In the genomic region with DNA sequence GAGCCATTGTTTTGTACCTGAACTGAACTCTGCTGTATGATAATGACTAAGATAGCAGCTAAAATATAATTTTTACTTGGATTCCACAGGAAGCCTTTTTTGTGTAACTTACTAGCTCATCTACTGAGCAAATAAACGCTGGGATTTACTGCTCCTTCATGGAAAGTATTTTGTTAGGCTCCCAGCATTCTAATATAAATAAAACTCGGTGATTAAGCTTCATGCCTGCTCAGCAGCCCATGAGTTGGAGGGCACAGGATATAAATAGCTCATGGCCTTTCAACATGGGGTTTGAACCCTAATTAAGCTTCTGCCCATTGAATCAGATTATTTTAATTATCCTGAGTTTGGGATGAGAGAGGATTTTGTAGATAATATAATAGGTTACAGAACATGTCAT, we compare ENCODE assay signal across 18 cellular contexts.
A peak's percentile ranks its signal among the peaks of the same experiment; 100 is the strongest.
DNase-seq lines count a peak whose midpoint lies in the region; ATAC-seq and TF ChIP-seq lines count a peak whose summit lies in the region.
"Had no signal": no experiment of that assay in that cellular context is flagged by ENCODE, and none has a peak within 500 bp of the region (broad histone marks: within the 10 kb centered on the region; RNA-seq: fewer than 3 reads in every experiment).

No MANE protein-coding gene starts in this region.

- WGBS in gastroesophageal sphincter (ENCODE audit: low coverage in 1 of 2), 2 donors: 9 to 26% methylated on average over 2 of the region's 2 CpGs

- no peak for TF ChIP-seq CTCF in VCaP (conservative IDR thresholded peaks at IDR 0.05)
- no peak for TF ChIP-seq CTCF in gastroesophageal sphincter (IDR thresholded peaks at IDR 0.05)

- H3K9ac ChIP-seq in stomach smooth muscle (ENCODE audit: low read length in 2 of 2): no peak overlapping the region

- H3K4me3 ChIP-seq in gastroesophageal sphincter: no peak overlapping the region
- H3K4me3 ChIP-seq in stomach smooth muscle (ENCODE audit: low read length in 2 of 2): no peak overlapping the region
- H3K4me3 ChIP-seq: SK-N-MC had no signal

- no peak for TF ChIP-seq POLR2A in gastroesophageal sphincter (IDR thresholded peaks at IDR 0.05)

- no peaks in the 10 kb centered on the region for H3K9me3 ChIP-seq in gastroesophageal sphincter
- no peaks in the 10 kb centered on the region for H3K9me3 ChIP-seq in stomach smooth muscle (ENCODE audit: control insufficient read depth in 2 of 2, low read length in 2 of 2)
- H3K9me3 ChIP-seq: Caco-2 had no signal

- peak overlapping the region; percentile 95 for H3K27ac ChIP-seq in VCaP
- peak overlapping the region; percentile 82 to 97 (median 88) for H3K27ac ChIP-seq in gastroesophageal sphincter
- H3K27ac ChIP-seq in stomach smooth muscle (ENCODE audit: low read length): peak overlapping the region; percentile 78
- H3K27ac ChIP-seq: HL-60, SK-N-MC had no signal

- no peak for ATAC-seq in gastroesophageal sphincter

- TF ChIP-seq EP300 in gastroesophageal sphincter (IDR thresholded peaks at IDR 0.05): no peak

- peaks cover 17 to 59% (median 21%) of the 10 kb centered on the region in 3 donors for H3K4me1 ChIP-seq in gastroesophageal sphincter
- peaks cover 37% of the 10 kb centered on the region for H3K4me1 ChIP-seq in stomach smooth muscle (ENCODE audit: control insufficient read depth, insufficient read depth, low read length)
- H3K4me1 ChIP-seq: Caco-2 had no signal

- peak; percentile 60 for DNase-seq in EH (ENCODE audit: low read depth)
- no peak for DNase-seq in putamen (ENCODE audit: low spot score)
- DNase-seq in T-helper 2 cell: no peak
- no peak for DNase-seq in DMS 273 (lab: John Stamatoyannopoulos, UW; ENCODE audit: unreplicated experiment)
- DNase-seq in NOMO-1 (lab: John Stamatoyannopoulos, UW; ENCODE audit: unreplicated experiment in 2 of 2): no peak
- DNase-seq: Caco-2, IMR-90, NCI-H1048, NCI-H1436 treated with DMSO at 0.1 percent for 48 hours, NCI-H2029, NCI-H2171, NCI-H446, OCI-M1 had no signal

- H3K36me3 ChIP-seq in gastroesophageal sphincter (no peaks in the 10 kb centered on the region), stomach smooth muscle (ENCODE audit: control insufficient read depth in 2 of 2, insufficient read depth in 2 of 2, low read length in 2 of 2) (no peaks in the 10 kb centered on the region)

- H3K27me3 ChIP-seq in gastroesophageal sphincter (no peaks in the 10 kb centered on the region), stomach smooth muscle (ENCODE audit: control insufficient read depth in 1 of 2, insufficient read depth in 2 of 2, low read length in 2 of 2) (no peaks in the 10 kb centered on the region)
